1 cellular context compared by ENCODE assay signal in genomic region chrX:73562458-73562857, GRCh38.
TF ChIP-seq lines count a peak whose summit lies in the region.

No MANE protein-coding gene starts in this region.

TF ChIP-seq in GM23338, 12 proteins besides CTCF, POLR2A, EP300 and RAD21 (continued from another document):
- TF ChIP-seq REST (IDR thresholded peaks at IDR 0.05; ENCODE audit: unreplicated experiment) (no peak), CREB1 (CRISPR knock-in tag; IDR thresholded peaks at IDR 0.05; ENCODE audit: low read depth) (no peak), ETS1 (IDR thresholded peaks at IDR 0.05) (no peak), JUNB (IDR thresholded peaks at IDR 0.05; ENCODE audit: unreplicated experiment) (no peak), POLR2AphosphoS5 (IDR thresholded peaks at IDR 0.05; ENCODE audit: low read depth) (no peak)
